Comparison of ENCODE assay signal across 22 cellular contexts in genomic region chr18:3214855-3215637, GRCh38. TPM values are rescaled to one million over a fixed set of nuclear protein-coding genes. Genes with fewer than 3 reads are reported as not detected.
DNase-seq lines count a peak whose midpoint lies in the region; ATAC-seq and TF ChIP-seq lines count a peak whose summit lies in the region.
"Had no signal": no experiment of that assay in that cellular context is flagged by ENCODE, and none has a peak within 500 bp of the region (broad histone marks: within the 10 kb centered on the region; RNA-seq: fewer than 3 reads in every experiment).

No MANE protein-coding gene starts in this region.

- H3K27ac ChIP-seq in heart left ventricle = peak overlapping the region; percentile 7 to 97 (median 88)
- no peak overlapping the region for H3K27ac ChIP-seq in GM23338 (ENCODE audit: low read depth)
- H3K27ac ChIP-seq in esophagus muscularis mucosa (replicated peaks in 1 of 4) = no peak overlapping the region
- no peak overlapping the region for H3K27ac ChIP-seq in testis
- H3K27ac ChIP-seq: PC-9, RWPE1 had no signal

- H3K4me1 Mint-ChIP-seq in GM23338 = peaks cover 18% of the 10 kb centered on the region

- no peak overlapping the region for H3K4me2 ChIP-seq in GM23338
- H3K4me2 ChIP-seq: PC-9, SK-N-SH had no signal

- H3K27me3 Mint-ChIP-seq in GM23338 (ENCODE audit: insufficient read depth, low read depth, poor library complexity) = no peaks in the 10 kb centered on the region

- TF ChIP-seq POLR2A in heart left ventricle (IDR thresholded peaks at IDR 0.05) (no peak), esophagus muscularis mucosa (IDR thresholded peaks at IDR 0.05; ENCODE audit: low read depth) (no peak), testis (IDR thresholded peaks at IDR 0.05) (no peak)

- no peaks in the 10 kb centered on the region for H3K79me2 ChIP-seq in GM23338 (replicated peaks; ENCODE audit: insufficient read depth)

- no peaks in the 10 kb centered on the region for H3K9me3 ChIP-seq in heart left ventricle
- no peaks in the 10 kb centered on the region for H3K9me3 ChIP-seq in esophagus muscularis mucosa
- no peaks in the 10 kb centered on the region for H3K9me3 ChIP-seq in testis
- H3K9me3 ChIP-seq: SK-N-SH had no signal

- H3K4me3 Mint-ChIP-seq in GM23338 = no peak overlapping the region
- H3K4me3 Mint-ChIP-seq: CD8-positive, alpha-beta T cell had no signal

- no peak overlapping the region for H3K27ac Mint-ChIP-seq in GM23338
- H3K27ac Mint-ChIP-seq: CD8-positive, alpha-beta T cell had no signal

- H3K36me3 ChIP-seq in heart left ventricle = peaks cover 0 to 45% (median 14%) of the 10 kb centered on the region in 9 donors
- H3K36me3 ChIP-seq in GM23338 (ENCODE audit: insufficient read depth) = no peaks in the 10 kb centered on the region; the same call in 1 of the 2 replicates
- peaks cover 3 to 36% (median 10%) of the 10 kb centered on the region in 4 donors for H3K36me3 ChIP-seq in esophagus muscularis mucosa
- H3K36me3 ChIP-seq in testis (ENCODE audit: low read depth, missing control alignments) = no peaks in the 10 kb centered on the region

- ATAC-seq in heart left ventricle (peak in 2 of 4 donors; percentile 21 to 24), Right ventricle myocardium inferior (no peak), GM23338 (peak; percentile 54), HG03108 (IDR thresholded peaks at IDR 0.05; ENCODE audit: unreplicated experiment) (no peak)
- ATAC-seq: CD8-positive, alpha-beta T cell had no signal

- intact Hi-C loops in heart left ventricle (cut with DNase I) (loop anchor here in 3 of 10 donors (5.0 to 10.0 kb wide), 3 partner anchors 32 to 60 kb away; partner anchors contain the start of gene MYL12A (in 1 of the 3)), Right ventricle myocardium inferior (cut with DNase I) (no loop called here), esophagus muscularis mucosa (cut with DNase I) (no loop called here), testis (cut with DNase I; ENCODE audit: low total_unique reads) (no loop called here)

- TF ChIP-seq CTCF in heart left ventricle (IDR thresholded peaks at IDR 0.05) (no peak), GM23338 (conservative IDR thresholded peaks at IDR 0.05; ENCODE audit: low read depth in 2 of 2) (no peak), esophagus muscularis mucosa (IDR thresholded peaks at IDR 0.05) (no peak), testis (IDR thresholded peaks at IDR 0.05) (no peak)

- H3K9me2 ChIP-seq in GM23338 (ENCODE audit: insufficient read depth) = no peaks in the 10 kb centered on the region; the same call in 1 of the 2 replicates
- H3K9me2 ChIP-seq: SK-N-SH had no signal

- H3K27me3 ChIP-seq in heart left ventricle (no peaks in the 10 kb centered on the region), GM23338 (ENCODE audit: insufficient read depth) (no peaks in the 10 kb centered on the region), esophagus muscularis mucosa (no peaks in the 10 kb centered on the region), testis (no peaks in the 10 kb centered on the region)

- H3K4me1 ChIP-seq in heart left ventricle (peaks cover 0 to 52% (median 26%) of the 10 kb centered on the region in 12 donors), GM23338 (ENCODE audit: insufficient read depth) (peaks cover 8% of the 10 kb centered on the region), esophagus muscularis mucosa (peaks cover 23 to 58% (median 54%) of the 10 kb centered on the region in 4 donors), testis (peaks cover 3% of the 10 kb centered on the region)

- no peak for DNase-seq in heart left ventricle
- no peak for DNase-seq in Right ventricle myocardium inferior (ENCODE audit: missing footprints)
- DNase-seq in GM23338 (ENCODE audit: low spot score) = peak; percentile 35
- peak; percentile 57 for DNase-seq in esophagus muscularis mucosa (ENCODE audit: extremely low spot score)
- DNase-seq in testis = peak; percentile 27
- no peak for DNase-seq in NCI-H1436 (lab: John Stamatoyannopoulos, UW)
- DNase-seq: AML-193; C1 segment of cervical spinal cord; CD8-positive, alpha-beta T cell; DMS53; GF-D8; GOT3; Kasumi-1; NCI-H1694 treated with DMSO at 0.1 percent for 48 hours; NCI-H446 treated with DMSO at 0.1 percent for 48 hours; NCI-H69; PC-9; SIG-M5; SK-N-SH had no signal

- peak overlapping the region in 10 of 12 donors; percentile 14 to 70 (median 46) for H3K4me3 ChIP-seq in heart left ventricle
- H3K4me3 ChIP-seq in GM23338 = no peak overlapping the region
- H3K4me3 ChIP-seq in esophagus muscularis mucosa = no peak overlapping the region
- peak overlapping the region in 1 of 2 donors; percentile 46 for H3K4me3 ChIP-seq in testis
- H3K4me3 ChIP-seq: PC-9 had no signal

- H2AFZ ChIP-seq in GM23338 = peak overlapping the region; percentile 39; the same call in 1 of the 2 replicates
- H2AFZ ChIP-seq: PC-9 had no signal

- no peaks in the 10 kb centered on the region for H4K20me1 ChIP-seq in GM23338 (replicated peaks; ENCODE audit: insufficient read depth)

- TF ChIP-seq EP300 in esophagus muscularis mucosa (IDR thresholded peaks at IDR 0.05) = no peak

- no peaks in the 10 kb centered on the region for H3K9me3 Mint-ChIP-seq in GM23338
- H3K9me3 Mint-ChIP-seq: CD8-positive, alpha-beta T cell had no signal

- 65 to 82% (median 74%) methylated on average over 35 to 36 of the region's 36 CpGs for WGBS in heart left ventricle, 4 donors
- WGBS in esophagus muscularis mucosa = 95% methylated on average over 35 of the region's 36 CpGs
- 83 to 87% methylated on average over 36 of the region's 36 CpGs for WGBS in testis, 2 donors

- H3K36me3 Mint-ChIP-seq in GM23338 (ENCODE audit: low read depth) = no peaks in the 10 kb centered on the region

- no peaks in the 10 kb centered on the region for H3F3A ChIP-seq in GM23338 (replicated peaks; ENCODE audit: low read depth)

TF ChIP-seq in GM23338, 12 proteins besides CTCF, POLR2A, EP300 and RAD21:
- TF ChIP-seq REST (IDR thresholded peaks at IDR 0.05; ENCODE audit: unreplicated experiment) = no peak
TF ChIP-seq in GM23338: peak in this region for 0.

RNA-seq across cellular contexts. Expression of gene MYOM1, which starts 4.7 kb away (rescaled TPM):
- 1,000 to 10,000 TPM in 4 of 9 donors, 100 to 1,000 TPM in 5; 393 to 1,344 (median 852) TPM for total RNA-seq in heart left ventricle
- 100 to 1,000 TPM; 112 to 262 TPM for polyA plus RNA-seq in heart left ventricle
- 611 TPM for total RNA-seq in Right ventricle myocardium inferior
- total RNA-seq in GM23338 (2014; rRNA removed; shearing (Covaris generic)) = 0.08 and 0.38 TPM in 2 replicates
- 0.21 and 0.27 TPM in 2 replicates for polyA plus RNA-seq in GM23338 (2016; fragmentation: Nextera tagmentation; extraction: Ambion mirVana)
- total RNA-seq in esophagus muscularis mucosa = 10 to 100 TPM; 13.3 to 31.7 (median 16.5) TPM
- total RNA-seq in testis = 10 to 100 TPM in 1 of 2 donors, 1 to 10 TPM in 1; 9.1 to 19.9 TPM
- polyA plus RNA-seq in testis (ENCODE audit: insufficient read depth, low read depth, low replicate concordance) = 16.9 TPM
- total RNA-seq: A172 had no signal

RNA-seq across cellular contexts. Expression of gene MYL12A, which starts 32.6 kb away (rescaled TPM):
- total RNA-seq in heart left ventricle (1,000 to 10,000 TPM; 1,642 to 7,537 (median 4,549) TPM), Right ventricle myocardium inferior (2,252 TPM), esophagus muscularis mucosa (100 to 1,000 TPM; 297 to 460 (median 380) TPM), testis (100 to 1,000 TPM; 148 to 177 TPM)
- polyA plus RNA-seq in heart left ventricle (1,000 to 10,000 TPM; 2,104 to 2,994 TPM), GM23338 (2016; fragmentation: Nextera tagmentation; extraction: Ambion mirVana) (475 and 502 TPM in 2 replicates), testis (ENCODE audit: insufficient read depth, low read depth, low replicate concordance) (219 TPM)
- 206 and 244 TPM in 2 replicates for total RNA-seq in GM23338 (2014; rRNA removed; shearing (Covaris generic))

RNA-seq across cellular contexts. Expression of gene MYL12B, which starts 46.9 kb away (rescaled TPM):
- total RNA-seq in heart left ventricle = 100 to 1,000 TPM; 185 to 292 (median 210) TPM
- 100 to 1,000 TPM; 317 to 462 TPM for polyA plus RNA-seq in heart left ventricle
- 180 TPM for total RNA-seq in Right ventricle myocardium inferior
- 152 and 165 TPM in 2 replicates for total RNA-seq in GM23338 (2014; rRNA removed; shearing (Covaris generic))
- polyA plus RNA-seq in GM23338 (2016; fragmentation: Nextera tagmentation; extraction: Ambion mirVana) = 282 and 330 TPM in 2 replicates
- total RNA-seq in esophagus muscularis mucosa = 100 to 1,000 TPM; 211 to 279 (median 244) TPM
- 100 to 1,000 TPM; 215 to 255 TPM for total RNA-seq in testis
- polyA plus RNA-seq in testis (ENCODE audit: insufficient read depth, low read depth, low replicate concordance) = 372 TPM

Comparison
In these comparisons a context has a peak if more than half of its experiments do, and no peak if none do; other contexts are left out.
1. DNase-seq: peak in GM23338 (single experiment), esophagus muscularis mucosa (single experiment) and testis (single experiment); none in heart left ventricle (0 of 5), Right ventricle myocardium inferior (single experiment) and NCI-H1436 (single experiment).
2. H3K27ac ChIP-seq: peak in heart left ventricle (12 of 12); none in GM23338 (single experiment), esophagus muscularis mucosa (0 of 4) and testis (0 of 2).
3. H3K4me3 ChIP-seq: peak in heart left ventricle (10 of 12); none in GM23338 (single experiment) and esophagus muscularis mucosa (0 of 4).
4. RNA of gene MYOM1, which starts 4.7 kb away (total RNA-seq): 393 to 1,344 TPM in heart left ventricle and 611 TPM in Right ventricle myocardium inferior (single experiment); 9.1 to 19.9 TPM in testis, 13.3 to 31.7 TPM in esophagus muscularis mucosa and 0.08 to 0.38 TPM in GM23338; every median in the first group is over 10 times any median in the second.